20 cellular contexts compared by ENCODE assay signal in genomic region chr5:65290677-65291076, GRCh38.
"Had no signal": no experiment of that assay in that cellular context is flagged by ENCODE, and none has a peak within 500 bp of the region (broad histone marks: within the 10 kb centered on the region; RNA-seq: fewer than 3 reads in every experiment).

No MANE protein-coding gene starts in this region.

- H3K27ac ChIP-seq: brain microvascular endothelial cell, esophagus muscularis mucosa, hepatocyte, lower lobe of right lung, prostate gland, SK-N-MC, testis, upper lobe of right lung had no signal

- H3K4me2 ChIP-seq: hepatocyte had no signal

- DNase-seq: activated B cell treated with CpG ODN at 0.5 μM for 24 hours; activated CD8-positive, alpha-beta memory T cell treated with anti-CD3 and anti-CD28 coated beads, Interleukin-2, amount 10 ng/mL, durations not matched to agents 7 days and 5 days; activated effector memory CD4-positive, alpha-beta T cell treated with Interleukin-2 at 50 U/mL for 16 hours; activated T-cell treated with anti-CD3 and anti-CD28 coated beads, Interleukin-2, amount 50 U/mL, for 24 hours; amygdala; brain microvascular endothelial cell; lower lobe of right lung; nucleus accumbens; stimulated activated CD4-positive, alpha-beta T cell treated with anti-CD3 and anti-CD28 coated beads, Interleukin-2, amount 100 ng/mL, for 48 hours; stimulated activated CD8-positive, alpha-beta memory T cell treated with anti-CD3 and anti-CD28 coated beads, Interleukin-4, amount 100 ng/mL, for 48 hours; T-cell; testis; upper lobe of right lung had no signal

- H3K27me3 ChIP-seq: brain microvascular endothelial cell, esophagus muscularis mucosa, hepatocyte, testis, upper lobe of right lung had no signal

- H3K4me1 ChIP-seq: lower lobe of right lung, prostate gland, upper lobe of right lung had no signal

- H3K4me3 Mint-ChIP-seq: activated B cell treated with CpG ODN at 0.5 μM for 24 hours; activated CD8-positive, alpha-beta memory T cell treated with anti-CD3 and anti-CD28 coated beads, Interleukin-2, amount 10 ng/mL, durations not matched to agents 7 days and 5 days; activated naive CD4-positive, alpha-beta T cell treated with anti-CD3 and anti-CD28 coated beads, Interleukin-2, amount 50 U/mL, for 24 hours; activated T-cell treated with anti-CD3 and anti-CD28 coated beads, Interleukin-2, amount 50 U/mL, for 24 hours; natural killer cell treated with Interleukin-12 subunit alpha and Interleukin-12 subunit beta and Interleukin-15 and Interleukin-18, amount 100 ng/mL, for 72 hours; stimulated activated naive CD8-positive, alpha-beta T cell treated with anti-CD3 and anti-CD28 coated beads, Interleukin-15, Interleukin-2, amounts not matched to agents 100 ng/mL and 50 ng/mL, for 24 hours; T-cell had no signal

- H3K9me3 Mint-ChIP-seq: activated B cell treated with CpG ODN at 0.5 μM for 24 hours; activated naive CD4-positive, alpha-beta T cell treated with anti-CD3 and anti-CD28 coated beads, Interleukin-2, amount 50 U/mL, for 24 hours; activated T-cell treated with anti-CD3 and anti-CD28 coated beads, Interleukin-2, amount 50 U/mL, for 24 hours; natural killer cell treated with Interleukin-12 subunit alpha and Interleukin-12 subunit beta and Interleukin-15 and Interleukin-18, amount 100 ng/mL, for 72 hours; stimulated activated naive CD8-positive, alpha-beta T cell treated with anti-CD3 and anti-CD28 coated beads, Interleukin-15, Interleukin-2, amounts not matched to agents 100 ng/mL and 50 ng/mL, for 24 hours; T-cell had no signal

- H3K4me1 Mint-ChIP-seq: activated B cell treated with CpG ODN at 0.5 μM for 24 hours; activated CD8-positive, alpha-beta memory T cell treated with anti-CD3 and anti-CD28 coated beads, Interleukin-2, amount 10 ng/mL, durations not matched to agents 7 days and 5 days; activated naive CD4-positive, alpha-beta T cell treated with anti-CD3 and anti-CD28 coated beads, Interleukin-2, amount 50 U/mL, for 24 hours; T-cell had no signal

- H3K4me3 ChIP-seq: esophagus muscularis mucosa, hepatocyte, lower lobe of right lung, prostate gland, SK-N-MC, testis, upper lobe of right lung had no signal

- H3K36me3 Mint-ChIP-seq: activated CD8-positive, alpha-beta memory T cell treated with anti-CD3 and anti-CD28 coated beads, Interleukin-2, amount 10 ng/mL, durations not matched to agents 7 days and 5 days; activated naive CD4-positive, alpha-beta T cell treated with anti-CD3 and anti-CD28 coated beads, Interleukin-2, amount 50 U/mL, for 24 hours; natural killer cell treated with Interleukin-12 subunit alpha and Interleukin-12 subunit beta and Interleukin-15 and Interleukin-18, amount 100 ng/mL, for 72 hours; T-cell had no signal

- H3K27ac Mint-ChIP-seq: activated B cell treated with CpG ODN at 0.5 μM for 24 hours; activated CD8-positive, alpha-beta memory T cell treated with anti-CD3 and anti-CD28 coated beads, Interleukin-2, amount 10 ng/mL, durations not matched to agents 7 days and 5 days; activated naive CD4-positive, alpha-beta T cell treated with anti-CD3 and anti-CD28 coated beads, Interleukin-2, amount 50 U/mL, for 24 hours; activated T-cell treated with anti-CD3 and anti-CD28 coated beads, Interleukin-2, amount 50 U/mL, for 24 hours; natural killer cell treated with Interleukin-12 subunit alpha and Interleukin-12 subunit beta and Interleukin-15 and Interleukin-18, amount 100 ng/mL, for 72 hours; stimulated activated naive CD8-positive, alpha-beta T cell treated with anti-CD3 and anti-CD28 coated beads, Interleukin-15, Interleukin-2, amounts not matched to agents 100 ng/mL and 50 ng/mL, for 24 hours; T-cell had no signal

- H3K36me3 ChIP-seq: brain microvascular endothelial cell, esophagus muscularis mucosa, lower lobe of right lung, prostate gland, upper lobe of right lung had no signal

- H3K79me2 ChIP-seq: hepatocyte had no signal

- H3K27me3 Mint-ChIP-seq: activated B cell treated with CpG ODN at 0.5 μM for 24 hours; activated CD8-positive, alpha-beta memory T cell treated with anti-CD3 and anti-CD28 coated beads, Interleukin-2, amount 10 ng/mL, durations not matched to agents 7 days and 5 days; activated naive CD4-positive, alpha-beta T cell treated with anti-CD3 and anti-CD28 coated beads, Interleukin-2, amount 50 U/mL, for 24 hours; activated T-cell treated with anti-CD3 and anti-CD28 coated beads, Interleukin-2, amount 50 U/mL, for 24 hours; natural killer cell treated with Interleukin-12 subunit alpha and Interleukin-12 subunit beta and Interleukin-15 and Interleukin-18, amount 100 ng/mL, for 72 hours; stimulated activated naive CD8-positive, alpha-beta T cell treated with anti-CD3 and anti-CD28 coated beads, Interleukin-15, Interleukin-2, amounts not matched to agents 100 ng/mL and 50 ng/mL, for 24 hours; T-cell had no signal
